Comparison of ENCODE assay signal across 22 cellular contexts in the genomic region with DNA sequence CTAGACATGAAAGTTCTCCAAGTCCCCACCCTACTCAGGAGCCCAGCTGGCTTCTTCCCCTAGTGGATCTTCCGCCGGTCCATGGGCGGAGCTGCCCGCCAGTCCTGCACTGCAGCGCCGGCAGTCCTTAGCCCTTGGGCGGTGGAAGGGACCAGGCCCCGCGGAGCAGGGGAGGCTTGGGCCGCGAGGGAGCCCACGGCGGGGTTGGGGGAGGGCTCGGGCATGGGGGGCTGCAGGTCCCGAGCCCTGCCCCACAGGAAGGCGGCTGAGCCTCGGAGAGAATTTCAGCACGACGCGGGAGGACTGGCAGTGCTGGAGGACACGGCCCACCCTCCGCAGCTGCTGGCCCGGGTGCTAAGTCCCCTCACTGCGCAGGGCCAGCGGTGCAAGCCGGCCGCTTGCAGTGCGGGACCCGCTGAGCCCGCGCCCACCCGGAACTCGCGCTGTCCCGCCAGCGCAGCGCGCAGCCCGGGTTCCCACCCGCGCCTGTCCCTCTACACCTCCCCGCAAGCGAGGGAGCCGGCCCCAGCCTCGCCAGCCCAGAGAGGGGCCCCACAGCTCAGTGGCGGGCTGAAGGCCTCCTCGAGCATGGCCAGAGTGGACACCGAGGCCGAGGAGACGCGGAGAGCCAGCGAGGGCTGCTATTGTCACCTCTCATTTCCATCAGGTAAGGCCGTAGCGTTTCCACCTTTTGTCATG.
"Had no signal": no experiment of that assay in that cellular context is flagged by ENCODE, and none has a peak within 500 bp of the region (broad histone marks: within the 10 kb centered on the region; RNA-seq: fewer than 3 reads in every experiment).

No MANE protein-coding gene starts in this region.

- H3K27ac Mint-ChIP-seq: endodermal cell, immature natural killer cell, nephron, progenitor cell of endocrine pancreas had no signal

- H3K9me3 ChIP-seq: pancreas, right lobe of liver, suprapubic skin, tibial artery had no signal

- H3K27me3 Mint-ChIP-seq: progenitor cell of endocrine pancreas had no signal

- H3K4me1 Mint-ChIP-seq: endodermal cell, immature natural killer cell, naive B cell, nephron had no signal

- H3K4me3 ChIP-seq: cardiac muscle cell, left ventricle myocardium inferior, lung, pancreas, right lobe of liver, suprapubic skin, tibial artery had no signal

- DNase-seq: effector CD4-positive, alpha-beta T cell; endodermal cell; erythroblast; immature natural killer cell; left cardiac atrium; left ventricle myocardium inferior; mesenchymal stem cell; naive B cell; occipital lobe; retina; right lobe of liver; stimulated activated CD4-positive, alpha-beta T cell treated with anti-CD3 and anti-CD28 coated beads, Interleukin-15, amount 100 ng/mL, for 24 hours; stimulated activated CD4-positive, alpha-beta T cell treated with anti-CD3 and anti-CD28 coated beads, Interleukin-1b, Interleukin-23, amount 100 ng/mL, for 48 hours; stimulated activated CD4-positive, alpha-beta T cell treated with anti-CD3 and anti-CD28 coated beads, Interleukin-4, amount 100 ng/mL, for 24 hours; stimulated activated naive CD4-positive, alpha-beta T cell; tibial artery had no signal

- H3K27ac ChIP-seq: cardiac muscle cell, left ventricle myocardium inferior, pancreas, right lobe of liver, suprapubic skin, tibial artery had no signal

- H3K4me3 Mint-ChIP-seq: endodermal cell, immature natural killer cell, naive B cell, nephron had no signal

- H3K36me3 ChIP-seq: cardiac muscle cell, left ventricle myocardium inferior, pancreas, right lobe of liver, suprapubic skin, tibial artery had no signal

- H3K4me1 ChIP-seq: left ventricle myocardium inferior, pancreas, right lobe of liver, suprapubic skin, tibial artery had no signal

- H3K36me3 Mint-ChIP-seq: immature natural killer cell, naive B cell had no signal

- ATAC-seq: left cardiac atrium, pancreas had no signal

- H3K27me3 ChIP-seq: cardiac muscle cell, right lobe of liver, suprapubic skin, tibial artery had no signal
